25 cellular contexts compared by ENCODE assay signal in the genomic region with DNA sequence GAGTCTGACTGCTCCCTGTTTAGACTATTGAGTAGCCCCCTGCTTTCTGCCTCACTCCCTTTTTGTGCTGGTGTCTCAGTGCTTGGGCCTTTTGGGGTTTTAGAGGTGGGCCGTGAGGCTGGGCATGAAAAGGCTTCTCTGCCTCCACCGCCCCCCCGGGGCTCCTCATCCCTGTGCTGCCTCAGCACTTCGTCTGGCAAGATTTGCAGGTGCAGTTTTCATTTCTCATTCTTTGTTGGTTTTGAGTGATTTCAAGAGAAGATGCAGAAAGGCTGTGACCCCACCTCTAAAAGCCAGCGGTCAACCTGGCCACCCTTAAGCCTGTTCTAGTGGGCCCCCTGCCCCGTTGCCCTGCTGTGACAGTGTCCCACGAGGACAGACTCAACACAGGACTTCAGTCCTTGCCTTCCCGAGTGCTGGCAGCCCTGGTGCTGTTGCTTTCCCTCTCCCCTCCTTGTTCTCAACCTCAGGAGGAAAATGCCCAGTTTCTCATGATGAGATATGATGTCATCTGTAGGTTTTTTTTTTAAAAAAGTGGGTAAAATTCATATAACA. TPM values are rescaled to one million over a fixed set of nuclear protein-coding genes. Genes with fewer than 3 reads are reported as not detected.
DNase-seq lines count a peak whose midpoint lies in the region; ATAC-seq and TF ChIP-seq lines count a peak whose summit lies in the region.
"Had no signal": no experiment of that assay in that cellular context is flagged by ENCODE, and none has a peak within 500 bp of the region (broad histone marks: within the 10 kb centered on the region; RNA-seq: fewer than 3 reads in every experiment).

No MANE protein-coding gene starts in this region.

- H3K4me1 ChIP-seq in CD8-positive, alpha-beta memory T cell (ENCODE audit: insufficient read depth, low read length), result peaks cover 41% of the 10 kb centered on the region
- peaks cover 0 to 41% of the 10 kb centered on the region in 2 donors for H3K4me1 ChIP-seq in naive thymus-derived CD4-positive, alpha-beta T cell (ENCODE audit: control insufficient read depth in 2 of 2, insufficient read depth in 2 of 2, low read length in 2 of 2)
- H3K4me1 ChIP-seq: ascending aorta, Peyer's patch, SJSA1, upper lobe of right lung had no signal

- no peak overlapping the region for H3K27ac Mint-ChIP-seq in activated CD4-positive, alpha-beta memory T cell treated with anti-CD3 and anti-CD28 coated beads for 36 hours
- no peak overlapping the region for H3K27ac Mint-ChIP-seq in activated CD4-positive, alpha-beta memory T cell treated with anti-CD3 and anti-CD28 coated beads, Interleukin-2, amount 10 ng/mL, durations not matched to agents 7 days and 5 days
- peak overlapping the region in 5 of 8 donors; percentile 7 to 95 (median 58) for H3K27ac Mint-ChIP-seq in CD8-positive, alpha-beta memory T cell
- H3K27ac Mint-ChIP-seq in activated naive CD8-positive, alpha-beta T cell treated with anti-CD3 and anti-CD28 coated beads, Interleukin-2, amount 10 ng/mL, durations not matched to agents 7 days and 5 days, result no peak overlapping the region
- H3K27ac Mint-ChIP-seq in naive thymus-derived CD4-positive, alpha-beta T cell, result peak overlapping the region in 8 of 9 donors; percentile 48 to 90 (median 79)
- no peak overlapping the region for H3K27ac Mint-ChIP-seq in WTC11
- H3K27ac Mint-ChIP-seq: activated T-helper 2 cell treated with anti-CD3 and anti-CD28 coated beads, Interferon-gamma antibody, Interleukin-2, Interleukin-4, amounts not matched to agents 10 μg/mL and 5 μg/mL and 100 μg/mL, durations not matched to agents 14 hours and 24 hours and 36 hours had no signal

- no peak for ATAC-seq in activated naive CD8-positive, alpha-beta T cell treated with anti-CD3 and anti-CD28 coated beads, Interleukin-2, amount 10 ng/mL, durations not matched to agents 7 days and 5 days (ENCODE audit: low read depth)
- no peak for ATAC-seq in naive thymus-derived CD4-positive, alpha-beta T cell
- ATAC-seq in HG03432 (IDR thresholded peaks at IDR 0.05; ENCODE audit: unreplicated experiment) (no peak), WTC11 (no peak)
- ATAC-seq: upper lobe of right lung had no signal

- H3K4me3 ChIP-seq in CD8-positive, alpha-beta memory T cell (ENCODE audit: low read length), result no peak overlapping the region
- H3K4me3 ChIP-seq in naive thymus-derived CD4-positive, alpha-beta T cell (ENCODE audit: low read length), result no peak overlapping the region
- H3K4me3 ChIP-seq: ascending aorta, MG63, Peyer's patch, SJSA1, skin epidermis, upper lobe of right lung had no signal

- H3K36me3 Mint-ChIP-seq in activated CD4-positive, alpha-beta memory T cell treated with anti-CD3 and anti-CD28 coated beads for 36 hours, result peaks cover 2% of the 10 kb centered on the region
- no peaks in the 10 kb centered on the region for H3K36me3 Mint-ChIP-seq in activated CD4-positive, alpha-beta memory T cell treated with anti-CD3 and anti-CD28 coated beads, Interleukin-2, amount 10 ng/mL, durations not matched to agents 7 days and 5 days (ENCODE audit: low read depth)
- peaks cover 0 to 45% (median 7%) of the 10 kb centered on the region in 3 donors for H3K36me3 Mint-ChIP-seq in CD8-positive, alpha-beta memory T cell
- peaks cover 29% of the 10 kb centered on the region for H3K36me3 Mint-ChIP-seq in activated naive CD8-positive, alpha-beta T cell treated with anti-CD3 and anti-CD28 coated beads, Interleukin-2, amount 10 ng/mL, durations not matched to agents 7 days and 5 days
- H3K36me3 Mint-ChIP-seq in naive thymus-derived CD4-positive, alpha-beta T cell, result peaks cover 2 to 56% (median 26%) of the 10 kb centered on the region in 5 donors
- 0 out of 2 replicates have a peak, but pooled peaks cover 2% of the 10 kb centered on the region for H3K36me3 Mint-ChIP-seq in WTC11

- no peaks in the 10 kb centered on the region for H3K9me3 ChIP-seq in CD8-positive, alpha-beta memory T cell (ENCODE audit: low read length)
- no peaks in the 10 kb centered on the region for H3K9me3 ChIP-seq in naive thymus-derived CD4-positive, alpha-beta T cell (ENCODE audit: control insufficient read depth in 2 of 3, low read length in 3 of 3)
- H3K9me3 ChIP-seq: ascending aorta, MG63, Peyer's patch, SJSA1, upper lobe of right lung had no signal

- no peak overlapping the region for H3K27ac ChIP-seq in CD8-positive, alpha-beta memory T cell (ENCODE audit: low read depth, low read length)
- H3K27ac ChIP-seq in naive thymus-derived CD4-positive, alpha-beta T cell (ENCODE audit: low read depth, low read length), result no peak overlapping the region
- H3K27ac ChIP-seq: ascending aorta, Peyer's patch, SJSA1, skin epidermis, upper lobe of right lung had no signal

- H3K9me3 Mint-ChIP-seq in activated CD4-positive, alpha-beta memory T cell treated with anti-CD3 and anti-CD28 coated beads for 36 hours, result no peaks in the 10 kb centered on the region
- H3K9me3 Mint-ChIP-seq in activated CD4-positive, alpha-beta memory T cell treated with anti-CD3 and anti-CD28 coated beads, Interleukin-2, amount 10 ng/mL, durations not matched to agents 7 days and 5 days, result no peaks in the 10 kb centered on the region
- H3K9me3 Mint-ChIP-seq in CD8-positive, alpha-beta memory T cell, result no peaks in the 10 kb centered on the region
- H3K9me3 Mint-ChIP-seq in activated naive CD8-positive, alpha-beta T cell treated with anti-CD3 and anti-CD28 coated beads, Interleukin-2, amount 10 ng/mL, durations not matched to agents 7 days and 5 days, result no peaks in the 10 kb centered on the region
- H3K9me3 Mint-ChIP-seq in naive thymus-derived CD4-positive, alpha-beta T cell, result no peaks in the 10 kb centered on the region
- no peaks in the 10 kb centered on the region for H3K9me3 Mint-ChIP-seq in WTC11
- H3K9me3 Mint-ChIP-seq: activated T-helper 2 cell treated with anti-CD3 and anti-CD28 coated beads, Interferon-gamma antibody, Interleukin-2, Interleukin-4, amounts not matched to agents 10 μg/mL and 5 μg/mL and 100 μg/mL, durations not matched to agents 14 hours and 24 hours and 36 hours had no signal

- no peak overlapping the region for H3K4me3 Mint-ChIP-seq in activated CD4-positive, alpha-beta memory T cell treated with anti-CD3 and anti-CD28 coated beads for 36 hours
- no peak overlapping the region for H3K4me3 Mint-ChIP-seq in activated CD4-positive, alpha-beta memory T cell treated with anti-CD3 and anti-CD28 coated beads, Interleukin-2, amount 10 ng/mL, durations not matched to agents 7 days and 5 days
- H3K4me3 Mint-ChIP-seq in CD8-positive, alpha-beta memory T cell, result peak overlapping the region in 4 of 7 donors; percentile 2 to 70 (median 29)
- no peak overlapping the region for H3K4me3 Mint-ChIP-seq in activated naive CD8-positive, alpha-beta T cell treated with anti-CD3 and anti-CD28 coated beads, Interleukin-2, amount 10 ng/mL, durations not matched to agents 7 days and 5 days
- H3K4me3 Mint-ChIP-seq in naive thymus-derived CD4-positive, alpha-beta T cell, result peak overlapping the region in 6 of 10 donors; percentile 5 to 57 (median 38)
- no peak overlapping the region for H3K4me3 Mint-ChIP-seq in WTC11

- peaks cover 43% of the 10 kb centered on the region for H3K4me1 Mint-ChIP-seq in activated CD4-positive, alpha-beta memory T cell treated with anti-CD3 and anti-CD28 coated beads for 36 hours (ENCODE audit: low read depth)
- H3K4me1 Mint-ChIP-seq in activated CD4-positive, alpha-beta memory T cell treated with anti-CD3 and anti-CD28 coated beads, Interleukin-2, amount 10 ng/mL, durations not matched to agents 7 days and 5 days, result peaks cover 33% of the 10 kb centered on the region
- peaks cover 42 to 82% (median 55%) of the 10 kb centered on the region in 3 donors for H3K4me1 Mint-ChIP-seq in CD8-positive, alpha-beta memory T cell
- H3K4me1 Mint-ChIP-seq in activated naive CD8-positive, alpha-beta T cell treated with anti-CD3 and anti-CD28 coated beads, Interleukin-2, amount 10 ng/mL, durations not matched to agents 7 days and 5 days, result peaks cover 49% of the 10 kb centered on the region
- peaks cover 27 to 90% (median 78%) of the 10 kb centered on the region in 7 donors for H3K4me1 Mint-ChIP-seq in naive thymus-derived CD4-positive, alpha-beta T cell
- peaks cover 3% of the 10 kb centered on the region; the same call in 1 of the 2 replicates for H3K4me1 Mint-ChIP-seq in WTC11

- H3K36me3 ChIP-seq in CD8-positive, alpha-beta memory T cell (ENCODE audit: insufficient read depth, low read length), result peaks cover 7% of the 10 kb centered on the region
- peaks cover 0 to 24% (median 5%) of the 10 kb centered on the region in 3 experiments for H3K36me3 ChIP-seq in naive thymus-derived CD4-positive, alpha-beta T cell (ENCODE audit: control insufficient read depth in 2 of 3, insufficient read depth in 3 of 3, low read length in 3 of 3)
- H3K36me3 ChIP-seq: ascending aorta, MG63, Peyer's patch, upper lobe of right lung had no signal

- CTCF ChIA-PET in activated CD4-positive, alpha-beta memory T cell treated with anti-CD3 and anti-CD28 coated beads for 36 hours (lab: Charles Lee), result no interaction called here
- CTCF ChIA-PET in activated CD4-positive, alpha-beta memory T cell treated with anti-CD3 and anti-CD28 coated beads, Interleukin-2, amount 10 ng/mL, durations not matched to agents 7 days and 5 days (lab: Charles Lee), result interaction anchor here (0.5 kb wide), 1 partner anchor 58 kb away, joined by 3 read pairs; no protein-coding TSS in a partner anchor
- CTCF ChIA-PET in CD8-positive, alpha-beta memory T cell (lab: Charles Lee), result no interaction called here
- CTCF ChIA-PET in naive thymus-derived CD4-positive, alpha-beta T cell (lab: Charles Lee), result no interaction called here
- CTCF ChIA-PET in WTC11 (lab: Charles Lee), result no interaction called here

- H3K27me3 ChIP-seq in CD8-positive, alpha-beta memory T cell (ENCODE audit: insufficient read depth, low read length, poor library complexity, severe bottlenecking), result no peaks in the 10 kb centered on the region
- no peaks in the 10 kb centered on the region for H3K27me3 ChIP-seq in naive thymus-derived CD4-positive, alpha-beta T cell (ENCODE audit: control insufficient read depth in 2 of 2, insufficient read depth in 2 of 2, low read length in 2 of 2)
- H3K27me3 ChIP-seq: ascending aorta, MG63, Peyer's patch, SJSA1, upper lobe of right lung had no signal

- POLR2A ChIA-PET in activated CD4-positive, alpha-beta memory T cell treated with anti-CD3 and anti-CD28 coated beads for 36 hours (lab: Charles Lee), result no interaction called here
- POLR2A ChIA-PET in activated CD4-positive, alpha-beta memory T cell treated with anti-CD3 and anti-CD28 coated beads, Interleukin-2, amount 10 ng/mL, durations not matched to agents 7 days and 5 days (lab: Charles Lee), result no interaction called here
- POLR2A ChIA-PET in CD8-positive, alpha-beta memory T cell (lab: Charles Lee), result no interaction called here
- POLR2A ChIA-PET in activated naive CD8-positive, alpha-beta T cell treated with anti-CD3 and anti-CD28 coated beads, Interleukin-2, amount 10 ng/mL, durations not matched to agents 7 days and 5 days (lab: Charles Lee), result no interaction called here
- POLR2A ChIA-PET in naive thymus-derived CD4-positive, alpha-beta T cell (lab: Charles Lee), result interaction anchor here (1.4 kb wide), 1 partner anchor 12 kb away, joined by 5 read pairs; no protein-coding TSS in a partner anchor
- POLR2A ChIA-PET in WTC11 (lab: Charles Lee), result no interaction called here

- no peak for TF ChIP-seq CTCF in WTC11 (IDR thresholded peaks at IDR 0.05)

- no peaks in the 10 kb centered on the region for H3K27me3 Mint-ChIP-seq in activated CD4-positive, alpha-beta memory T cell treated with anti-CD3 and anti-CD28 coated beads for 36 hours
- peaks cover 6% of the 10 kb centered on the region for H3K27me3 Mint-ChIP-seq in activated CD4-positive, alpha-beta memory T cell treated with anti-CD3 and anti-CD28 coated beads, Interleukin-2, amount 10 ng/mL, durations not matched to agents 7 days and 5 days
- peaks cover 0 to 3% of the 10 kb centered on the region in 2 donors for H3K27me3 Mint-ChIP-seq in CD8-positive, alpha-beta memory T cell
- no peaks in the 10 kb centered on the region for H3K27me3 Mint-ChIP-seq in activated naive CD8-positive, alpha-beta T cell treated with anti-CD3 and anti-CD28 coated beads, Interleukin-2, amount 10 ng/mL, durations not matched to agents 7 days and 5 days
- peaks cover 0 to 8% (median 0%) of the 10 kb centered on the region in 5 donors for H3K27me3 Mint-ChIP-seq in naive thymus-derived CD4-positive, alpha-beta T cell
- H3K27me3 Mint-ChIP-seq in WTC11 (ENCODE audit: low read depth), result no peaks in the 10 kb centered on the region

- DNase-seq in activated CD4-positive, alpha-beta memory T cell treated with anti-CD3 and anti-CD28 coated beads for 36 hours, result peak; percentile 25
- no peak for DNase-seq in activated CD4-positive, alpha-beta memory T cell treated with anti-CD3 and anti-CD28 coated beads, Interleukin-2, amount 10 ng/mL, durations not matched to agents 7 days and 5 days
- DNase-seq in CD8-positive, alpha-beta memory T cell, result no peak
- peak; percentile 13 for DNase-seq in activated naive CD8-positive, alpha-beta T cell treated with anti-CD3 and anti-CD28 coated beads, Interleukin-2, amount 10 ng/mL, durations not matched to agents 7 days and 5 days
- DNase-seq in naive thymus-derived CD4-positive, alpha-beta T cell, result no peak
- DNase-seq in NCI-H1092 treated with DMSO at 0.1 percent for 48 hours (lab: John Stamatoyannopoulos, UW) (no peak), WTC11 (ENCODE audit: low spot score) (no peak)
- DNase-seq: 8988T; activated CD4-positive, alpha-beta T cell treated with anti-CD3 and anti-CD28 coated beads for 48 hours; central memory CD4-positive, alpha-beta T cell; DMS53; IMR-90; kidney glomerular epithelial cell; MG63; NCI-H146; occipital lobe; Peyer's patch; stimulated activated CD4-positive, alpha-beta T cell treated with anti-CD3 and anti-CD28 coated beads, Interleukin-1b, Interleukin-23, amount 100 ng/mL, for 48 hours; substantia nigra; upper lobe of right lung had no signal

- intact Hi-C loops in activated CD4-positive, alpha-beta memory T cell treated with anti-CD3 and anti-CD28 coated beads for 36 hours (cut with micrococcal nuclease), result loop anchor here (5.0 kb wide), 1 partner anchor 38 kb away; no protein-coding TSS in a partner anchor
- intact Hi-C loops in naive thymus-derived CD4-positive, alpha-beta T cell (cut with micrococcal nuclease), result no loop called here

RNA-seq across cellular contexts. Expression of a gene that starts 38.0 kb away (rescaled TPM):
- total RNA-seq in activated CD4-positive, alpha-beta memory T cell treated with anti-CD3 and anti-CD28 coated beads for 36 hours, result 1 to 10 TPM; 6.4 to 8.9 TPM
- total RNA-seq in activated CD4-positive, alpha-beta memory T cell treated with anti-CD3 and anti-CD28 coated beads, Interleukin-2, amount 10 ng/mL, durations not matched to agents 7 days and 5 days, result under 1 TPM; 0.81 to 0.93 TPM
- total RNA-seq in CD8-positive, alpha-beta memory T cell, result 10 to 100 TPM; 15.7 to 18.0 TPM
- 38.8 TPM for polyA plus RNA-seq in CD8-positive, alpha-beta memory T cell
- 10 to 100 TPM; 65.1 to 66.0 TPM for total RNA-seq in activated naive CD8-positive, alpha-beta T cell treated with anti-CD3 and anti-CD28 coated beads, Interleukin-2, amount 10 ng/mL, durations not matched to agents 7 days and 5 days
- 100 to 1,000 TPM in 3 of 5 experiments, 10 to 100 TPM in 1, 1 to 10 TPM in 1; 7.7 to 139 (median 110) TPM for total RNA-seq in naive thymus-derived CD4-positive, alpha-beta T cell
- polyA plus RNA-seq in naive thymus-derived CD4-positive, alpha-beta T cell, result 100 to 1,000 TPM in 1 of 2 donors, 10 to 100 TPM in 1; 59.7 to 113 TPM
- 11.2 to 14.6 TPM (median 13.9 TPM) in 3 replicates for total RNA-seq in WTC11 (2021)

Comparison
In these comparisons a context has a peak if more than half of its experiments do, and no peak if none do; other contexts are left out.
1. DNase-seq: peak in activated CD4-positive, alpha-beta memory T cell treated with anti-CD3 and anti-CD28 coated beads for 36 hours (single experiment) and activated naive CD8-positive, alpha-beta T cell treated with anti-CD3 and anti-CD28 coated beads, Interleukin-2, amount 10 ng/mL, durations not matched to agents 7 days and 5 days (single experiment); none in activated CD4-positive, alpha-beta memory T cell treated with anti-CD3 and anti-CD28 coated beads, Interleukin-2, amount 10 ng/mL, durations not matched to agents 7 days and 5 days (single experiment), CD8-positive, alpha-beta memory T cell (0 of 5), naive thymus-derived CD4-positive, alpha-beta T cell (0 of 9), NCI-H1092 treated with DMSO at 0.1 percent for 48 hours (single experiment) and WTC11 (single experiment).
2. H3K27ac Mint-ChIP-seq: peak in CD8-positive, alpha-beta memory T cell (5 of 8) and naive thymus-derived CD4-positive, alpha-beta T cell (8 of 9); none in activated CD4-positive, alpha-beta memory T cell treated with anti-CD3 and anti-CD28 coated beads for 36 hours (single experiment), activated CD4-positive, alpha-beta memory T cell treated with anti-CD3 and anti-CD28 coated beads, Interleukin-2, amount 10 ng/mL, durations not matched to agents 7 days and 5 days (single experiment), activated naive CD8-positive, alpha-beta T cell treated with anti-CD3 and anti-CD28 coated beads, Interleukin-2, amount 10 ng/mL, durations not matched to agents 7 days and 5 days (single experiment) and WTC11 (single experiment).
3. H3K4me3 Mint-ChIP-seq: peak in CD8-positive, alpha-beta memory T cell (4 of 7) and naive thymus-derived CD4-positive, alpha-beta T cell (6 of 10); none in activated CD4-positive, alpha-beta memory T cell treated with anti-CD3 and anti-CD28 coated beads for 36 hours (single experiment), activated CD4-positive, alpha-beta memory T cell treated with anti-CD3 and anti-CD28 coated beads, Interleukin-2, amount 10 ng/mL, durations not matched to agents 7 days and 5 days (single experiment), activated naive CD8-positive, alpha-beta T cell treated with anti-CD3 and anti-CD28 coated beads, Interleukin-2, amount 10 ng/mL, durations not matched to agents 7 days and 5 days (single experiment) and WTC11 (single experiment).